Comparison of ENCODE assay signal across 7 cellular contexts in genomic region chr18:9914584-9915290, GRCh38.
DNase-seq lines count a peak whose midpoint lies in the region; ATAC-seq and TF ChIP-seq lines count a peak whose summit lies in the region.

No MANE protein-coding gene starts in this region.

- DNase-seq in GM13976 (ENCODE audit: low spot score): peak; percentile 77
- DNase-seq in NCI-H146 (lab: John Stamatoyannopoulos, UW): peak; percentile 81
- peak; percentile 38 for DNase-seq in cerebellar cortex (ENCODE audit: low spot score)
- DNase-seq in left kidney (ENCODE audit: low read depth, low spot score): peak; percentile 67
- DNase-seq in stimulated activated CD4-positive, alpha-beta T cell treated with anti-CD3 and anti-CD28 coated beads, Interleukin-2, amount 100 ng/mL, for 48 hours: peak; percentile 66

- ATAC-seq in HG02759 (IDR thresholded peaks at IDR 0.05; ENCODE audit: unreplicated experiment): peak; percentile 40
- peak; percentile 33 to 34 for ATAC-seq in activated CD4-positive, CD25-positive, alpha-beta regulatory T cell treated with anti-CD3 and anti-CD28 coated beads, Interleukin-2, amount 50 U/mL, for 24 hours

- in situ Hi-C loops in GM13976 (cut with MboI; ENCODE audit: low sequenced_read_pairs, unreplicated experiment): no loop called here

- TF ChIP-seq CTCF in GM13976 (IDR thresholded peaks at IDR 0.05; ENCODE audit: borderline replicate concordance, control extremely low read depth, extremely low read depth, insufficient read depth, missing control alignments): no peak

Comparison
In these comparisons a context has a peak if more than half of its experiments do, and no peak if none do; other contexts are left out.
1. Peak in every context shown above with its lines: DNase-seq and ATAC-seq.